In the genomic region with DNA sequence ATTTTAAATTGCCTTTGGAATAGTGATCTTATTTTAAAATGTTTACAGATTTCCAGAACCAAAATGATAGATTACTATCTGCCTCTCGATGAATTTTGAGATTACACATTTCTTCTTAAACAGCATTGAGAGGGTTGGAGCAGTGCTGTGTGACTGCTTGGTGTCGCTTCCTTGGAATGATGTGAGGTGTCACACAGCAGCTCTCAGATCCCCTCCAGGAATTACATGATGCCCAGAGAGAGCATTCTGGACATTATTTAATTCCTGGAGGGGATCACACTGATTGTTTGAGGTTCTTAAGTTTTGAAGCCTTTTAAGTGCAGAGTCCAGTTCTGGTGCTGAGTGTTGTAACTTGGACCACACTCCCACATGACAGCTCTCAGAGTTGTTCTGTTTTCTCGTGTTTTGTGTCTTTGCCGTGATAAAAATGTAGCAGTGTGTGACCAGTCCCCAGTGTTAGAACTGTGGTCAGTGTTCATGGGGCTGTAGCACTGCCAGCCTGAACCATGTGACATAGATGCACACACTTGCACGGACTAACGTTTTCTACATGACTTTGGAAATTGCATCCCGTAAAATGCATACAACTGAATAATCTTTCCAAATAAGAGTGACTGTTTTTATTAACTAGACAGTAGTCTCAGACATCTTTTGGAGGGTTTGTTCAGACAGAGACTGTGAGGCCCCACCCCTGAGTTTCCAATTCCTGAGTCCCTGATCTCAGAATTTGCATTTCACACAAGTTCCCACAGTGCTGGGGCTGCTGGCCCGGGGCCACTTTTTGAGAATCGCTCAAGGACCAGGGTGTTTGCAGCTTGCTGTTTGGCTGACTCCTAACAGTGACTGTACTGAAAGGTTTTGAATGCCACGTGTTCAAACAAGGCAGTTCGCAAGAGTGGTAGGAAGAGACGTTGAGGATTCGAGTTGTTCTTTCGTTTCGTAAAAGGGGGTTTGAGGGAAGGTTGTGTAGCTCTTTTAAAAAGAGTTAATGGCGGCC, we compare ENCODE assay signal across 1 cellular context.
TF ChIP-seq lines count a peak whose summit lies in the region.

No MANE protein-coding gene starts in this region.

TF ChIP-seq in IMR-90, 13 proteins besides CTCF, POLR2A, EP300 and RAD21 (continued from another document):
- TF ChIP-seq, protein P1, sequence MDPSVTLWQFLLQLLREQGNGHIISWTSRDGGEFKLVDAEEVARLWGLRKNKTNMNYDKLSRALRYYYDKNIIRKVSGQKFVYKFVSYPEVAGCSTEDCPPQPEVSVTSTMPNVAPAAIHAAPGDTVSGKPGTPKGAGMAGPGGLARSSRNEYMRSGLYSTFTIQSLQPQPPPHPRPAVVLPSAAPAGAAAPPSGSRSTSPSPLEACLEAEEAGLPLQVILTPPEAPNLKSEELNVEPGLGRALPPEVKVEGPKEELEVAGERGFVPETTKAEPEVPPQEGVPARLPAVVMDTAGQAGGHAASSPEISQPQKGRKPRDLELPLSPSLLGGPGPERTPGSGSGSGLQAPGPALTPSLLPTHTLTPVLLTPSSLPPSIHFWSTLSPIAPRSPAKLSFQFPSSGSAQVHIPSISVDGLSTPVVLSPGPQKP (IDR thresholded peaks at IDR 0.05; ENCODE audit: borderline replicate concordance, low read depth, low read length): no peak
- TF ChIP-seq, protein P2, sequence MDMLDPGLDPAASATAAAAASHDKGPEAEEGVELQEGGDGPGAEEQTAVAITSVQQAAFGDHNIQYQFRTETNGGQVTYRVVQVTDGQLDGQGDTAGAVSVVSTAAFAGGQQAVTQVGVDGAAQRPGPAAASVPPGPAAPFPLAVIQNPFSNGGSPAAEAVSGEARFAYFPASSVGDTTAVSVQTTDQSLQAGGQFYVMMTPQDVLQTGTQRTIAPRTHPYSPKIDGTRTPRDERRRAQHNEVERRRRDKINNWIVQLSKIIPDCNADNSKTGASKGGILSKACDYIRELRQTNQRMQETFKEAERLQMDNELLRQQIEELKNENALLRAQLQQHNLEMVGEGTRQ (IDR thresholded peaks at IDR 0.05; ENCODE audit: low read depth, low read length): no peak
- TF ChIP-seq MAFK (IDR thresholded peaks at IDR 0.05; ENCODE audit: low read depth, low read length) (no peak), RFX5 (IDR thresholded peaks at IDR 0.05; ENCODE audit: low read depth, low read length) (no peak), BHLHE40 (IDR thresholded peaks at IDR 0.05; ENCODE audit: low read depth, low read length) (no peak), MAZ (IDR thresholded peaks at IDR 0.05; ENCODE audit: borderline replicate concordance, low read depth, low read length) (no peak), MXI1 (IDR thresholded peaks at IDR 0.05; ENCODE audit: borderline replicate concordance, low read depth, low read length) (no peak), NFE2L2 (IDR thresholded peaks at IDR 0.05; ENCODE audit: low read depth, low read length) (no peak), RCOR1 (IDR thresholded peaks at IDR 0.05; ENCODE audit: insufficient replicate concordance, low read length) (no peak), CHD1 (IDR thresholded peaks at IDR 0.05; ENCODE audit: low read depth, low read length) (no peak), SMC3 (IDR thresholded peaks at IDR 0.05; ENCODE audit: low read depth, low read length) (no peak), FOS (IDR thresholded peaks at IDR 0.05; ENCODE audit: low read depth, low read length) (no peak)
